In the genomic region with DNA sequence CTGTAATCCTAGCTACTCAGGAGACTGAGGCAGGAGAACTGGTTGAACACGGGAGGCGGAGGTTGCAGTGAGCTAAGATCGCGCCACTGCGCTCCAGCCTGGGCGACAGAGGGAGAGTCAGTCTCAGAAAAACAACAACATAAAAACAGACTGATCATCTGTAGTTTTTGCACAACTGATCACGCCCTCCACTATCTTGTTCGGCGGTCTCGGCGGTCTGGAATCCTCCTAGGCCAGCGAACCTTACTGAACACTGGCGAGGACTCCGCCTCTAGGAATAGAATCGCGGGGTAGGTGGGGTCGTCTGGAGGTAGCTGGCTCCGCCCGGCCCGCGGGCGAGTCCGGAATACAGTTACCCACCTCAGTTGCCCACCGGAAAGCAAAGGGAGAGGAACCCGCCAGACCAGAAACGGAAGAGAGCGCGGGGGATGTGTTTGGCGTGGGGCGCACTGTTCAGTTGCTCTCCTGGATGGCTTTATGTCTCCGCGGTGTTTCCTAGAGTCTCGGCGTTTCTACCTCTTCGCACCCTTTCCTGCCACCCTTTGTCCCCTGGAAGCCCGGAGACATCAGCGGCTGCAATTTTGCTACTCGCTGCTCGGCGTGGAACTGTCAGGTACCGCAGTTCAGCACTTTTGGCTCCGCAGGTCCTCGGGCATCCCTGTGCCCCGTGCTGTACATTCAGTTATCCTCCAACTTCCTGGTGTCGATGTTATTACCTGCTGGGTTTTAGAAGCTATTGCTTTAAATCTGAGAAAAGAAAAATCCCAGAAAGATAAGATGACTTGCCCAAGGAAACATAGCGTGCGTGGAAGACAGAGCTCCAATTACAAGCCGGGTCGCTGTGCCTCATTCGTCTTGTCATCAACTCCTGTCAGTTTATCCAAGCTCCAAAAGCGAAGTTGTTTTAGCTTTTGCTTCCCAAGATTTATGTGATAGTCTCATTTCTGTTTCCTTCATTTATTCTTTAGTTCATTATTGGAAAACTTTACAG, we compare ENCODE assay signal across 8 cellular contexts. TPM values are rescaled to one million over a fixed set of nuclear protein-coding genes. Genes with fewer than 3 reads are reported as not detected.
DNase-seq lines count a peak whose midpoint lies in the region; ATAC-seq lines count a peak whose summit lies in the region.

No MANE protein-coding gene starts in this region.

- H2AK5ac ChIP-seq in mesendoderm (ENCODE audit: low read length) = no peak overlapping the region

- no peaks in the 10 kb centered on the region for H3K79me2 ChIP-seq in mesendoderm (ENCODE audit: control insufficient read depth, insufficient read depth, low read length)

- H3K18ac ChIP-seq in mesendoderm (ENCODE audit: low read length) = no peak overlapping the region

- no peak overlapping the region for H2BK15ac ChIP-seq in mesendoderm (replicated peaks; ENCODE audit: low read depth)

- H4K5ac ChIP-seq in mesendoderm (ENCODE audit: low read length) = no peak overlapping the region

- peaks cover 18% of the 10 kb centered on the region for H3K36me3 Mint-ChIP-seq in effector memory CD8-positive, alpha-beta T cell (ENCODE audit: insufficient read depth)

- H2BK120ac ChIP-seq in mesendoderm (ENCODE audit: low read depth, low read length) = no peak overlapping the region

- H3K23ac ChIP-seq in mesendoderm (ENCODE audit: low read length) = no peak overlapping the region

- H3K27ac ChIP-seq in mesendoderm (ENCODE audit: low read depth, low read length) = no peak overlapping the region

- peak overlapping the region; percentile 92 for H3K56ac ChIP-seq in mesendoderm (ENCODE audit: low read length)

- no CpG with 5 or more reads among the region's 51 CpGs for WGBS in mesendoderm (ENCODE audit: extremely low coverage, insufficient coverage, low lambda C conversion rate)

- DNase-seq in COR-L47 (lab: John Stamatoyannopoulos, UW) (peak; percentile 89), HS-5 (ENCODE audit: low read depth) (peak; percentile 42), NK-92 (lab: John Stamatoyannopoulos, UW; ENCODE audit: unreplicated experiment) (peak; percentile 17), mesendoderm (peak; percentile 92)
- peak; percentile 93 for DNase-seq in activated CD8-positive, alpha-beta memory T cell treated with anti-CD3 and anti-CD28 coated beads for 24 hours
- peak; percentile 74 to 83 (median 80) for DNase-seq in effector memory CD8-positive, alpha-beta T cell
- peak; percentile 68 for DNase-seq in stimulated activated CD8-positive, alpha-beta memory T cell treated with anti-CD3 and anti-CD28 coated beads, Interleukin-12 subunit alpha, Interleukin-12 subunit beta, amount 100 ng/mL, for 4 hours (ENCODE audit: low read depth)

- peak overlapping the region; percentile 89 for H3K9ac ChIP-seq in mesendoderm (ENCODE audit: low read length)

- H3K4ac ChIP-seq in mesendoderm (ENCODE audit: low read depth, low read length) = no peak overlapping the region

- peak; percentile 96 for ATAC-seq in GM21360 (IDR thresholded peaks at IDR 0.05; ENCODE audit: unreplicated experiment)
- ATAC-seq in effector memory CD8-positive, alpha-beta T cell (replicated peaks) = peak; percentile 92

- H3K79me1 ChIP-seq in mesendoderm (ENCODE audit: low read length) = peaks cover 5% of the 10 kb centered on the region

- H3K4me1 Mint-ChIP-seq in effector memory CD8-positive, alpha-beta T cell (ENCODE audit: low read depth in 2 of 2) = peaks cover 21 to 23% of the 10 kb centered on the region in 2 donors

- peak overlapping the region; percentile 96 to 97 for H3K27ac Mint-ChIP-seq in effector memory CD8-positive, alpha-beta T cell

- H3K4me3 Mint-ChIP-seq in effector memory CD8-positive, alpha-beta T cell = peak overlapping the region; percentile 96 to 99

- H2BK5ac ChIP-seq in mesendoderm (ENCODE audit: low read length) = no peak overlapping the region

- H3K27me3 Mint-ChIP-seq in effector memory CD8-positive, alpha-beta T cell = no peaks in the 10 kb centered on the region

- H3K36me3 ChIP-seq in mesendoderm (ENCODE audit: control insufficient read depth, insufficient read depth, low read length) = no peaks in the 10 kb centered on the region

- H3K27me3 ChIP-seq in mesendoderm (ENCODE audit: insufficient read depth, low read length, poor library complexity) = no peaks in the 10 kb centered on the region

- peak overlapping the region; percentile 77 for H3K4me2 ChIP-seq in mesendoderm (ENCODE audit: low read length)

- peak overlapping the region; percentile 97 for H3K4me3 ChIP-seq in mesendoderm (ENCODE audit: low read length)

- no peak overlapping the region for H4K8ac ChIP-seq in mesendoderm (ENCODE audit: low read depth, low read length)

- no peaks in the 10 kb centered on the region for H3K9me3 Mint-ChIP-seq in effector memory CD8-positive, alpha-beta T cell

- H3K4me1 ChIP-seq in mesendoderm (ENCODE audit: control insufficient read depth, low read depth, low read length) = peaks cover 1% of the 10 kb centered on the region

RNA-seq across cellular contexts. Expression of a gene that starts 24.9 kb away (rescaled TPM):
- polyA plus RNA-seq in mesendoderm (2013, experiment 1 of 2) = 8.8 TPM
- polyA plus RNA-seq in mesendoderm (2013, experiment 2 of 2) = 8.7 TPM

RNA-seq across cellular contexts. Expression of a gene that starts 35.3 kb away (rescaled TPM):
- polyA plus RNA-seq in mesendoderm (2013, experiment 1 of 2) = 108 TPM
- 111 TPM for polyA plus RNA-seq in mesendoderm (2013, experiment 2 of 2)

Comparison
In these comparisons a context has a peak if more than half of its experiments do, and no peak if none do; other contexts are left out.
1. DNase-seq: peak in every context shown above with its lines; median percentile 93 in activated CD8-positive, alpha-beta memory T cell treated with anti-CD3 and anti-CD28 coated beads for 24 hours; 92 in mesendoderm; 89 in COR-L47; 80 in effector memory CD8-positive, alpha-beta T cell; 68 in stimulated activated CD8-positive, alpha-beta memory T cell treated with anti-CD3 and anti-CD28 coated beads, Interleukin-12 subunit alpha, Interleukin-12 subunit beta, amount 100 ng/mL, for 4 hours; 42 in HS-5; 17 in NK-92.